8 cellular contexts compared by ENCODE assay signal in genomic region chr2:112032615-112033457, GRCh38.
A peak's percentile ranks its signal among the peaks of the same experiment; 100 is the strongest.
DNase-seq lines count a peak whose midpoint lies in the region; TF ChIP-seq lines count a peak whose summit lies in the region.
"Had no signal": no experiment of that assay in that cellular context is flagged by ENCODE, and none has a peak within 500 bp of the region (broad histone marks: within the 10 kb centered on the region; RNA-seq: fewer than 3 reads in every experiment).

No MANE protein-coding gene starts in this region.

- H3K36me3 ChIP-seq in tibial artery, result peaks cover 0 to 8% (median 8%) of the 10 kb centered on the region in 3 donors

- H3K27ac ChIP-seq in tibial artery, result peak overlapping the region; percentile 37 to 52

- H3K9me3 ChIP-seq in tibial artery, result no peaks in the 10 kb centered on the region

- TF ChIP-seq RAD21 in Ishikawa (IDR thresholded peaks at IDR 0.05; ENCODE audit: low read depth), result no peak

- no peak overlapping the region for H3K4me3 ChIP-seq in astrocyte of the spinal cord (ENCODE audit: low read depth, low read length)
- H3K4me3 ChIP-seq in tibial artery, result no peak overlapping the region
- H3K4me3 ChIP-seq: dorsolateral prefrontal cortex had no signal

- no peaks in the 10 kb centered on the region for H3K27me3 ChIP-seq in tibial artery
- H3K27me3 ChIP-seq: dorsolateral prefrontal cortex had no signal

- DNase-seq in astrocyte of the spinal cord (ENCODE audit: low read depth, low spot score) (peak; percentile 79), kidney glomerular epithelial cell (lab: John Stamatoyannopoulos, UW) (peak; percentile 34), tibial artery (peak in 1 of 2 donors; percentile 78), activated gamma-delta T cell (lab: John Stamatoyannopoulos, UW) (no peak)
- DNase-seq in stimulated activated CD4-positive, alpha-beta T cell treated with anti-CD3 and anti-CD28 coated beads, Interleukin-15, amount 100 ng/mL, for 24 hours, result no peak
- no peak for DNase-seq in activated CD8-positive, alpha-beta memory T cell treated with anti-CD3 and anti-CD28 coated beads, Interleukin-2, amount 50 U/mL, for 48 hours

- in situ Hi-C loops in astrocyte of the spinal cord (cut with HindIII; ENCODE audit: low sequenced_read_pairs), result no loop called here

- H3K4me1 ChIP-seq in tibial artery, result peaks cover 0 to 30% (median 18%) of the 10 kb centered on the region in 4 donors

- TF ChIP-seq CTCF in astrocyte of the spinal cord (IDR thresholded peaks at IDR 0.05; ENCODE audit: low read depth, low read length) (peak; percentile 17), tibial artery (IDR thresholded peaks at IDR 0.05) (peak; percentile 11 to 14)

- no peak for TF ChIP-seq EP300 in Ishikawa (IDR thresholded peaks at IDR 0.05; ENCODE audit: borderline replicate concordance)

- intact Hi-C loops in tibial artery (cut with DNase I; ENCODE audit: low total_unique reads), result no loop called here

TF ChIP-seq in Ishikawa, 13 proteins besides CTCF, POLR2A, EP300 and RAD21:
- peak; percentile 50; the same call in 1 of the 2 replicates for TF ChIP-seq NFIC (IDR thresholded peaks at IDR 0.05)
- TF ChIP-seq REST (IDR thresholded peaks at IDR 0.05; ENCODE audit: low read depth), result no peak

Comparison
In these comparisons a context has a peak if more than half of its experiments do, and no peak if none do; other contexts are left out.
1. DNase-seq: peak in astrocyte of the spinal cord (single experiment) and kidney glomerular epithelial cell (single experiment); none in stimulated activated CD4-positive, alpha-beta T cell treated with anti-CD3 and anti-CD28 coated beads, Interleukin-15, amount 100 ng/mL, for 24 hours (single experiment), activated CD8-positive, alpha-beta memory T cell treated with anti-CD3 and anti-CD28 coated beads, Interleukin-2, amount 50 U/mL, for 48 hours (single experiment) and activated gamma-delta T cell (single experiment).